ENCODE assay signal across 8 cellular contexts in genomic region chr13:112711528-112712265, GRCh38. TPM values are rescaled to one million over a fixed set of nuclear protein-coding genes. Genes with fewer than 3 reads are reported as not detected.
A peak's percentile ranks its signal among the peaks of the same experiment; 100 is the strongest.
DNase-seq lines count a peak whose midpoint lies in the region; ATAC-seq and TF ChIP-seq lines count a peak whose summit lies in the region.

No MANE protein-coding gene starts in this region.

- H3K27ac ChIP-seq in adrenal gland, result peak overlapping the region; percentile 64 to 95 (median 83)
- H3K27ac ChIP-seq in left ventricle myocardium inferior (replicated peaks), result peak overlapping the region; percentile 96

- peak; percentile 56 for ATAC-seq in GM19035 (IDR thresholded peaks at IDR 0.05; ENCODE audit: unreplicated experiment)

- peaks cover 12 to 20% of the 10 kb centered on the region in 2 donors for H3K4me1 ChIP-seq in adrenal gland (replicated peaks in 1 of 2)
- peaks cover 70% of the 10 kb centered on the region for H3K4me1 ChIP-seq in left ventricle myocardium inferior

- H3K27me3 ChIP-seq in adrenal gland, result no peaks in the 10 kb centered on the region
- H3K27me3 ChIP-seq in left ventricle myocardium inferior (ENCODE audit: low read depth), result no peaks in the 10 kb centered on the region

- WGBS in adrenal gland, 4 donors, result 13 to 15% (median 14%) methylated on average over 15 to 22 of the region's 22 CpGs

- in situ Hi-C loops in KBM-7 (cut with MboI; ENCODE audit: low pct_unique_long_range_greater_than_20kb, low sequenced_read_pairs), result no loop called here

- peak; percentile 20 to 82 for TF ChIP-seq POLR2A in adrenal gland (IDR thresholded peaks at IDR 0.05)

- H3K9me3 ChIP-seq in adrenal gland (replicated peaks in 1 of 3) (no peaks in the 10 kb centered on the region), left ventricle myocardium inferior (replicated peaks) (peaks cover 11% of the 10 kb centered on the region)

- TF ChIP-seq CTCF in adrenal gland (IDR thresholded peaks at IDR 0.05), result peak in 3 of 6 experiments; percentile 17 to 24 (median 19)
- TF ChIP-seq CTCF in left ventricle myocardium inferior (IDR thresholded peaks at IDR 0.05; ENCODE audit: borderline replicate concordance), result peak; percentile 35

- DNase-seq in CD1c-positive myeloid dendritic cell (ENCODE audit: extremely low spot score), result peak; percentile 28
- peak; percentile 68 for DNase-seq in KBM-7
- peak; percentile 75 to 95 (median 91) for DNase-seq in adrenal gland
- DNase-seq in left ventricle myocardium inferior, result peak; percentile 77
- DNase-seq in posterior cingulate gyrus, result peak in 8 of 10 donors; percentile 46 to 93 (median 62)
- DNase-seq in mesenteric fat pad (ENCODE audit: low spot score), result no peak
- DNase-seq in T-helper 1 cell, result no peak

- no peaks in the 10 kb centered on the region for H3K36me3 ChIP-seq in adrenal gland (replicated peaks in 1 of 2)
- H3K36me3 ChIP-seq in left ventricle myocardium inferior, result peaks cover 8% of the 10 kb centered on the region

- peak overlapping the region in 1 of 4 donors; percentile 9 for H3K4me3 ChIP-seq in adrenal gland
- H3K4me3 ChIP-seq in left ventricle myocardium inferior, result peak overlapping the region; percentile 55

- intact Hi-C loops in adrenal gland (cut with DNase I), result no loop called here
- intact Hi-C loops in left ventricle myocardium inferior (cut with micrococcal nuclease), result no loop called here
- intact Hi-C loops in posterior cingulate gyrus (cut with DNase I), result no loop called here

RNA-seq across cellular contexts. Expression of gene ATP11A, which starts 21.9 kb away (rescaled TPM):
- total RNA-seq in adrenal gland (10 to 100 TPM; 25.6 to 94.1 (median 44.8) TPM), left ventricle myocardium inferior (106 TPM), mesenteric fat pad (63.5 TPM)
- polyA plus RNA-seq in adrenal gland, result 10 to 100 TPM in 2 of 3 donors, 1 to 10 TPM in 1; 6.0 to 24.7 (median 11.4) TPM

Comparison
In these comparisons a context has a peak if more than half of its experiments do, and no peak if none do; other contexts are left out.
1. DNase-seq: peak in CD1c-positive myeloid dendritic cell (single experiment), KBM-7 (single experiment), adrenal gland (7 of 7), left ventricle myocardium inferior (single experiment) and posterior cingulate gyrus (8 of 10); none in mesenteric fat pad (single experiment) and T-helper 1 cell (0 of 5).